Comparison of ENCODE assay signal across 1 cellular context in genomic region chr12:9668141-9669018, GRCh38.
TF ChIP-seq lines count a peak whose summit lies in the region.

No MANE protein-coding gene starts in this region.

TF ChIP-seq in K562, 482 proteins besides CTCF, POLR2A, EP300 and RAD21 (continued from another document):
- TF ChIP-seq NFIX (CRISPR knock-in tag; IDR thresholded peaks at IDR 0.05; ENCODE audit: low read depth) (no peak), RAD51 (IDR thresholded peaks at IDR 0.05; ENCODE audit: borderline replicate concordance, low read depth) (no peak), HDAC8 (tag; IDR thresholded peaks at IDR 0.05) (no peak), PCBP1 (IDR thresholded peaks at IDR 0.05; ENCODE audit: low read depth, low read length, poor library complexity, severe bottlenecking) (no peak), ZNF436 (CRISPR knock-in tag; IDR thresholded peaks at IDR 0.05) (no peak), ZNF175 (CRISPR knock-in tag; IDR thresholded peaks at IDR 0.05; ENCODE audit: low read depth) (no peak), PHTF2 (CRISPR knock-in tag; IDR thresholded peaks at IDR 0.05) (no peak), TEAD1 (CRISPR knock-in tag; IDR thresholded peaks at IDR 0.05) (no peak), DPF2 (IDR thresholded peaks at IDR 0.05) (no peak), LCOR (CRISPR knock-in tag; IDR thresholded peaks at IDR 0.05) (no peak), ZFPM2 (CRISPR knock-in tag; IDR thresholded peaks at IDR 0.05) (no peak), SNAPC5 (CRISPR knock-in tag; IDR thresholded peaks at IDR 0.05) (no peak), ZNF445 (CRISPR knock-in tag; IDR thresholded peaks at IDR 0.05; ENCODE audit: low read depth) (no peak), SMAD2 (IDR thresholded peaks at IDR 0.05; ENCODE audit: low read depth, low read length) (no peak), IFI16 (CRISPR knock-in tag; IDR thresholded peaks at IDR 0.05) (no peak), NFE2 (IDR thresholded peaks at IDR 0.05; ENCODE audit: low read depth) (peak; percentile 57), CBFB (CRISPR knock-in tag; IDR thresholded peaks at IDR 0.05) (no peak), ZNF41 (CRISPR knock-in tag; conservative IDR thresholded peaks at IDR 0.05) (no peak), ZNF217 (CRISPR knock-in tag; IDR thresholded peaks at IDR 0.05) (no peak), C11orf30 (IDR thresholded peaks at IDR 0.05; ENCODE audit: low read depth) (peak; percentile 49; the same call in 1 of the 2 replicates), NR1H2 (CRISPR knock-in tag; IDR thresholded peaks at IDR 0.05) (no peak), YY1 (IDR thresholded peaks at IDR 0.05; ENCODE audit: borderline replicate concordance in 1 of 3, control insufficient read depth in 1 of 3, extremely low read depth in 1 of 3, insufficient read depth in 3 of 3, insufficient read length in 1 of 3, insufficient replicate concordance in 2 of 3, low read depth in 1 of 3, low read length in 2 of 3) (no peak), MAFG (tag; conservative IDR thresholded peaks at IDR 0.05) (0 out of 2 replicates have a peak, but pooled peaks have one; percentile 11), PRDM10 (IDR thresholded peaks at IDR 0.05; ENCODE audit: partially characterized antibody) (no peak), NELFE (IDR thresholded peaks at IDR 0.05; ENCODE audit: insufficient read depth, insufficient read length) (no peak), TAF9B (IDR thresholded peaks at IDR 0.05; ENCODE audit: partially characterized antibody) (no peak)
- TF ChIP-seq, protein P1, sequence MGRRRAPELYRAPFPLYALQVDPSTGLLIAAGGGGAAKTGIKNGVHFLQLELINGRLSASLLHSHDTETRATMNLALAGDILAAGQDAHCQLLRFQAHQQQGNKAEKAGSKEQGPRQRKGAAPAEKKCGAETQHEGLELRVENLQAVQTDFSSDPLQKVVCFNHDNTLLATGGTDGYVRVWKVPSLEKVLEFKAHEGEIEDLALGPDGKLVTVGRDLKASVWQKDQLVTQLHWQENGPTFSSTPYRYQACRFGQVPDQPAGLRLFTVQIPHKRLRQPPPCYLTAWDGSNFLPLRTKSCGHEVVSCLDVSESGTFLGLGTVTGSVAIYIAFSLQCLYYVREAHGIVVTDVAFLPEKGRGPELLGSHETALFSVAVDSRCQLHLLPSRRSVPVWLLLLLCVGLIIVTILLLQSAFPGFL (CRISPR knock-in tag; IDR thresholded peaks at IDR 0.05) = no peak
